Comparison of ENCODE assay signal across 2 cellular contexts in the genomic region with DNA sequence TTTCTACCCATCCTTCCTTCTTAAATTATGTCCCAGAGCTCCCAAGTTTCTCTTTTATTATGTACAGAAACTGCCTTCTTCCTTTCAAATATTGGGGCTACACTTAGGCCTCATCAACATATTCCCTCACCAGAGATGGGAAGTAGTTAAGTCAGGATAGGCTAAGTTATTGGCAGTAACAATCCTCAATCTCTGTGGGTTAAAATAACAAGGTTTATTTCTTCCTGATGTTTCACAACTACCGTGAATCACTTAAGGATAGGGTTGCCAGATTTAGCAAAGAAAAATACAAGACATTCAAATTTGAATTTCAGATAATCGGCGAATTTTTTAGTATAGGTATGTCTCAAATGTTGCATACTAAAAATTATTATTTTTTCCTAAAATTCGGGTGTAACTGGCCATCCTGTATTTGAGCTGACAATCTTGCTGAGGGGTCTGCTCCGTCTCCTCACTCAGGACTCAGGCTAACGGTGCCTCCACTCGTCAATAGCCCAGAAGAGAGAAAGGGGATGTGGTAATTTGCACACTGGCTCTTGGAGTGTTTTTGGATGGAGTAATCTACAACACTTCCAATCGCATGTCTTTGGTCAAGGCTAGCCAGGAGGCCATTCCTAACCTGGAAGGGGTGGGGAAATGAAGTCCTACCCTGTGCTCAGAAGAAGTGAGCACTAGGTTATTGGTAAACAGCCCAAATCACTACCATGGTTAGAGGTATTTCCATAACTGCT.
TF ChIP-seq lines count a peak whose summit lies in the region.

No MANE protein-coding gene starts in this region.

TF ChIP-seq in HepG2, 621 proteins besides CTCF, POLR2A, EP300 and RAD21:
- TF ChIP-seq, protein P1, sequence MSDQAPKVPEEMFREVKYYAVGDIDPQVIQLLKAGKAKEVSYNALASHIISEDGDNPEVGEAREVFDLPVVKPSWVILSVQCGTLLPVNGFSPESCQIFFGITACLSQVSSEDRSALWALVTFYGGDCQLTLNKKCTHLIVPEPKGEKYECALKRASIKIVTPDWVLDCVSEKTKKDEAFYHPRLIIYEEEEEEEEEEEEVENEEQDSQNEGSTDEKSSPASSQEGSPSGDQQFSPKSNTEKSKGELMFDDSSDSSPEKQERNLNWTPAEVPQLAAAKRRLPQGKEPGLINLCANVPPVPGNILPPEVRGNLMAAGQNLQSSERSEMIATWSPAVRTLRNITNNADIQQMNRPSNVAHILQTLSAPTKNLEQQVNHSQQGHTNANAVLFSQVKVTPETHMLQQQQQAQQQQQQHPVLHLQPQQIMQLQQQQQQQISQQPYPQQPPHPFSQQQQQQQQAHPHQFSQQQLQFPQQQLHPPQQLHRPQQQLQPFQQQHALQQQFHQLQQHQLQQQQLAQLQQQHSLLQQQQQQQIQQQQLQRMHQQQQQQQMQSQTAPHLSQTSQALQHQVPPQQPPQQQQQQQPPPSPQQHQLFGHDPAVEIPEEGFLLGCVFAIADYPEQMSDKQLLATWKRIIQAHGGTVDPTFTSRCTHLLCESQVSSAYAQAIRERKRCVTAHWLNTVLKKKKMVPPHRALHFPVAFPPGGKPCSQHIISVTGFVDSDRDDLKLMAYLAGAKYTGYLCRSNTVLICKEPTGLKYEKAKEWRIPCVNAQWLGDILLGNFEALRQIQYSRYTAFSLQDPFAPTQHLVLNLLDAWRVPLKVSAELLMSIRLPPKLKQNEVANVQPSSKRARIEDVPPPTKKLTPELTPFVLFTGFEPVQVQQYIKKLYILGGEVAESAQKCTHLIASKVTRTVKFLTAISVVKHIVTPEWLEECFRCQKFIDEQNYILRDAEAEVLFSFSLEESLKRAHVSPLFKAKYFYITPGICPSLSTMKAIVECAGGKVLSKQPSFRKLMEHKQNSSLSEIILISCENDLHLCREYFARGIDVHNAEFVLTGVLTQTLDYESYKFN (CRISPR knock-in tag; conservative IDR thresholded peaks at IDR 0.05) = no peak
- no peak for TF ChIP-seq ZNF101 (CRISPR knock-in tag; IDR thresholded peaks at IDR 0.05; ENCODE audit: borderline replicate concordance, low read depth)
- peak; percentile 30; the same call in 1 of the 2 replicates for TF ChIP-seq NCOA5 (CRISPR knock-in tag; IDR thresholded peaks at IDR 0.05)
- TF ChIP-seq ZNF232 (CRISPR knock-in tag; IDR thresholded peaks at IDR 0.05; ENCODE audit: borderline replicate concordance) = 0 out of 2 replicates have a peak, but pooled peaks have one; percentile 39
- no peak for TF ChIP-seq ZNF124 (CRISPR knock-in tag; IDR thresholded peaks at IDR 0.05)
- 0 out of 2 replicates have a peak, but pooled peaks have one; percentile 41 for TF ChIP-seq ZBTB38 (CRISPR knock-in tag; IDR thresholded peaks at IDR 0.05)
- TF ChIP-seq KLF12 (CRISPR knock-in tag; IDR thresholded peaks at IDR 0.05; ENCODE audit: borderline replicate concordance) = no peak

TF ChIP-seq in endothelial cell of umbilical vein, 7 proteins besides CTCF, POLR2A, EP300 and RAD21:
- no peak for TF ChIP-seq MYC (IDR thresholded peaks at IDR 0.05; ENCODE audit: low read depth, low read length)
- no peak for TF ChIP-seq GATA2 (IDR thresholded peaks at IDR 0.05; ENCODE audit: insufficient read depth, insufficient read length, low read depth, low read length)
- TF ChIP-seq EZH2 (IDR thresholded peaks at IDR 0.05; ENCODE audit: borderline replicate concordance, low read depth, low read length, severe bottlenecking) = no peak
- TF ChIP-seq FOS (IDR thresholded peaks at IDR 0.05; ENCODE audit: borderline replicate concordance, insufficient read depth, low read length) = no peak
- TF ChIP-seq, protein P2, sequence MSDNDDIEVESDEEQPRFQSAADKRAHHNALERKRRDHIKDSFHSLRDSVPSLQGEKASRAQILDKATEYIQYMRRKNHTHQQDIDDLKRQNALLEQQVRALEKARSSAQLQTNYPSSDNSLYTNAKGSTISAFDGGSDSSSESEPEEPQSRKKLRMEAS (IDR thresholded peaks at IDR 0.05; ENCODE audit: insufficient read depth, insufficient read length) = no peak
- no peak for TF ChIP-seq POLR2AphosphoS5 (IDR thresholded peaks at IDR 0.05; ENCODE audit: insufficient read depth, low read depth, low read length)
- TF ChIP-seq JUN (IDR thresholded peaks at IDR 0.05; ENCODE audit: borderline replicate concordance, insufficient read depth, insufficient read length, low read depth) = no peak
TF ChIP-seq in endothelial cell of umbilical vein: peak in this region for 0.
